Comparison of ENCODE assay signal across 8 cellular contexts in genomic region chr7:1532456-1533254, GRCh38. TPM values are rescaled to one million over a fixed set of nuclear protein-coding genes. Genes with fewer than 3 reads are reported as not detected.
DNase-seq lines count a peak whose midpoint lies in the region; ATAC-seq lines count a peak whose summit lies in the region.

No MANE protein-coding gene starts in this region.

- peaks cover 9% of the 10 kb centered on the region for H3K4me1 ChIP-seq in iPS-15b (ENCODE audit: control insufficient read depth, insufficient read depth, low read length)
- H3K4me1 ChIP-seq in skeletal muscle satellite cell (ENCODE audit: control insufficient read depth, insufficient read depth, low read length) = peaks cover 49% of the 10 kb centered on the region

- H3K4me2 ChIP-seq in skeletal muscle satellite cell (ENCODE audit: low read length) = peak overlapping the region; percentile 86

- no peaks in the 10 kb centered on the region for H3K9me3 ChIP-seq in iPS-15b (ENCODE audit: control insufficient read depth, insufficient read depth, low read length)
- H3K9me3 ChIP-seq in skeletal muscle satellite cell (replicated peaks; ENCODE audit: low read length) = no peaks in the 10 kb centered on the region

- H3K36me3 ChIP-seq in iPS-15b (ENCODE audit: control insufficient read depth, insufficient read depth, low read length) (no peaks in the 10 kb centered on the region), skeletal muscle satellite cell (ENCODE audit: insufficient read depth, low read length) (peaks cover 3% of the 10 kb centered on the region)

- ATAC-seq in GM18870 (IDR thresholded peaks at IDR 0.05; ENCODE audit: unreplicated experiment) = no peak
- no peak for ATAC-seq in GM19035 (IDR thresholded peaks at IDR 0.05; ENCODE audit: unreplicated experiment)

- H3K4me3 ChIP-seq in iPS-15b (ENCODE audit: low read depth, low read length) (peak overlapping the region; percentile 63), skeletal muscle satellite cell (ENCODE audit: low read length) (peak overlapping the region; percentile 68)

- H3K27me3 ChIP-seq in iPS-15b (ENCODE audit: control insufficient read depth, insufficient read depth, low read length) (no peaks in the 10 kb centered on the region), skeletal muscle satellite cell (ENCODE audit: control insufficient read depth, insufficient read depth, low read length) (no peaks in the 10 kb centered on the region)

- peak; percentile 38 for DNase-seq in NCI-H510A treated with DMSO at 0.1 percent for 48 hours (lab: John Stamatoyannopoulos, UW)
- no peak for DNase-seq in NCI-H510A (lab: John Stamatoyannopoulos, UW)
- peak in 4 of 5 donors; percentile 26 to 68 (median 48) for DNase-seq in T-helper 1 cell
- DNase-seq in astrocyte of the hippocampus (ENCODE audit: low read depth, low spot score) = peak; percentile 91

- peak overlapping the region; percentile 37 for H3K9ac ChIP-seq in iPS-15b (ENCODE audit: low read depth, low read length)
- H3K9ac ChIP-seq in skeletal muscle satellite cell (ENCODE audit: low read depth, low read length) = peak overlapping the region; percentile 83

RNA-seq across cellular contexts. Expression of gene MAFK, which starts 2.2 kb away (rescaled TPM):
- 8.6 and 11.4 TPM in 2 replicates for total RNA-seq in skeletal muscle satellite cell (2012; rRNA removed)

RNA-seq across cellular contexts. Expression of gene TMEM184A, which starts 23.4 kb away (rescaled TPM):
- total RNA-seq in skeletal muscle satellite cell (2012; rRNA removed) = under 0.01 TPM in 1 of 2 replicates, not detected in the other

RNA-seq across cellular contexts. Expression of gene INTS1, which starts 28.5 kb away (rescaled TPM):
- total RNA-seq in skeletal muscle satellite cell (2012; rRNA removed) = 63.6 and 65.3 TPM in 2 replicates

RNA-seq across cellular contexts. Expression of gene PSMG3, which starts 37.2 kb away (rescaled TPM):
- 47.0 and 47.7 TPM in 2 replicates for total RNA-seq in skeletal muscle satellite cell (2012; rRNA removed)
